In genomic region chr3:118766306-118766669, GRCh38 we compare ENCODE assay signal across 19 cellular contexts.
A peak's percentile ranks its signal among the peaks of the same experiment; 100 is the strongest.
DNase-seq lines count a peak whose midpoint lies in the region; ATAC-seq and TF ChIP-seq lines count a peak whose summit lies in the region.
"Had no signal": no experiment of that assay in that cellular context is flagged by ENCODE, and none has a peak within 500 bp of the region (broad histone marks: within the 10 kb centered on the region; RNA-seq: fewer than 3 reads in every experiment).

No MANE protein-coding gene starts in this region.

- TF ChIP-seq CTCF in GM20000 (IDR thresholded peaks at IDR 0.05; ENCODE audit: extremely low read depth, missing control alignments) (no peak), GM10266 (IDR thresholded peaks at IDR 0.05; ENCODE audit: control insufficient read depth, insufficient read depth, low read depth, missing control alignments) (no peak)

- peak; percentile 13 for DNase-seq in GM20000 (ENCODE audit: low spot score)
- no peak for DNase-seq in NCI-H187 (lab: John Stamatoyannopoulos, UW)
- DNase-seq in GM10266 (ENCODE audit: extremely low spot score): no peak
- DNase-seq: Calu3; CD8-positive, alpha-beta T cell; MM.1S; NCI-H1092 treated with DMSO at 0.1 percent for 48 hours; NCI-H146; NCI-H774; SW 1271 had no signal

- ATAC-seq in GM18858 (IDR thresholded peaks at IDR 0.05; ENCODE audit: unreplicated experiment) (peak; percentile 51), HG02870 (IDR thresholded peaks at IDR 0.05; ENCODE audit: unreplicated experiment) (peak; percentile 83), HG03442 (IDR thresholded peaks at IDR 0.05; ENCODE audit: unreplicated experiment) (peak; percentile 62), GM21529 (IDR thresholded peaks at IDR 0.05; ENCODE audit: unreplicated experiment) (no peak), HG03135 (IDR thresholded peaks at IDR 0.05; ENCODE audit: unreplicated experiment) (no peak)
- ATAC-seq: A549; CD8-positive, alpha-beta T cell; GM23338; HCT116; Right ventricle myocardium inferior had no signal

Comparison
In these comparisons a context has a peak if more than half of its experiments do, and no peak if none do; other contexts are left out.
1. ATAC-seq: peak in GM18858 (single experiment), HG02870 (single experiment) and HG03442 (single experiment); none in GM21529 (single experiment) and HG03135 (single experiment).